ENCODE assay signal across 1 cellular context in the genomic region with DNA sequence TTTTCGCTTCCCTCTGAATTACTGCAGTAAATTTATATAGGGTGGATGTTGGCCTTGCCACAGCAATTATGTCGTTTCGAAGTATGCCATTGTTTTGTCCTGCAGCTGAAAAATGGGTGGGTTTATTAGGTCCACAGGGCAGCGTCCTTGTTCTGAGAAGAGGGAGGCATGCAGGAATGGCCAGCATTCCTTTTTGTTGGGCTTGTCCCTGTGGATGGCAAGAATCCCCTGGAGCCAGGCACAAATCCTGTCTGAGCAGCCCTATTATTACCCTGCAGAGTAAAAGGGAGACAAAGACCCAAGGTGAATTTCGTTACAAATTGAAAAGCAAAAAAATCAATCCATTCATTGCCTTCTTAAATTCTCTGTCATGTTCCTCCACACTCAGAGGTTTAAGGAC.
TF ChIP-seq lines count a peak whose summit lies in the region.

No MANE protein-coding gene starts in this region.

TF ChIP-seq in WTC11, 78 proteins besides CTCF, POLR2A, EP300 and RAD21 (continued from another document):
- TF ChIP-seq, protein P1, sequence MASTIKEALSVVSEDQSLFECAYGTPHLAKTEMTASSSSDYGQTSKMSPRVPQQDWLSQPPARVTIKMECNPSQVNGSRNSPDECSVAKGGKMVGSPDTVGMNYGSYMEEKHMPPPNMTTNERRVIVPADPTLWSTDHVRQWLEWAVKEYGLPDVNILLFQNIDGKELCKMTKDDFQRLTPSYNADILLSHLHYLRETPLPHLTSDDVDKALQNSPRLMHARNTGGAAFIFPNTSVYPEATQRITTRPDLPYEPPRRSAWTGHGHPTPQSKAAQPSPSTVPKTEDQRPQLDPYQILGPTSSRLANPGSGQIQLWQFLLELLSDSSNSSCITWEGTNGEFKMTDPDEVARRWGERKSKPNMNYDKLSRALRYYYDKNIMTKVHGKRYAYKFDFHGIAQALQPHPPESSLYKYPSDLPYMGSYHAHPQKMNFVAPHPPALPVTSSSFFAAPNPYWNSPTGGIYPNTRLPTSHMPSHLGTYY (CRISPR knock-in tag; IDR thresholded peaks at IDR 0.05): no peak
- TF ChIP-seq, protein P2, sequence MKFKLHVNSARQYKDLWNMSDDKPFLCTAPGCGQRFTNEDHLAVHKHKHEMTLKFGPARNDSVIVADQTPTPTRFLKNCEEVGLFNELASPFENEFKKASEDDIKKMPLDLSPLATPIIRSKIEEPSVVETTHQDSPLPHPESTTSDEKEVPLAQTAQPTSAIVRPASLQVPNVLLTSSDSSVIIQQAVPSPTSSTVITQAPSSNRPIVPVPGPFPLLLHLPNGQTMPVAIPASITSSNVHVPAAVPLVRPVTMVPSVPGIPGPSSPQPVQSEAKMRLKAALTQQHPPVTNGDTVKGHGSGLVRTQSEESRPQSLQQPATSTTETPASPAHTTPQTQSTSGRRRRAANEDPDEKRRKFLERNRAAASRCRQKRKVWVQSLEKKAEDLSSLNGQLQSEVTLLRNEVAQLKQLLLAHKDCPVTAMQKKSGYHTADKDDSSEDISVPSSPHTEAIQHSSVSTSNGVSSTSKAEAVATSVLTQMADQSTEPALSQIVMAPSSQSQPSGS (CRISPR knock-in tag; IDR thresholded peaks at IDR 0.05; ENCODE audit: borderline replicate concordance, low read depth): no peak
